ENCODE assay signal across 7 cellular contexts in the genomic region with DNA sequence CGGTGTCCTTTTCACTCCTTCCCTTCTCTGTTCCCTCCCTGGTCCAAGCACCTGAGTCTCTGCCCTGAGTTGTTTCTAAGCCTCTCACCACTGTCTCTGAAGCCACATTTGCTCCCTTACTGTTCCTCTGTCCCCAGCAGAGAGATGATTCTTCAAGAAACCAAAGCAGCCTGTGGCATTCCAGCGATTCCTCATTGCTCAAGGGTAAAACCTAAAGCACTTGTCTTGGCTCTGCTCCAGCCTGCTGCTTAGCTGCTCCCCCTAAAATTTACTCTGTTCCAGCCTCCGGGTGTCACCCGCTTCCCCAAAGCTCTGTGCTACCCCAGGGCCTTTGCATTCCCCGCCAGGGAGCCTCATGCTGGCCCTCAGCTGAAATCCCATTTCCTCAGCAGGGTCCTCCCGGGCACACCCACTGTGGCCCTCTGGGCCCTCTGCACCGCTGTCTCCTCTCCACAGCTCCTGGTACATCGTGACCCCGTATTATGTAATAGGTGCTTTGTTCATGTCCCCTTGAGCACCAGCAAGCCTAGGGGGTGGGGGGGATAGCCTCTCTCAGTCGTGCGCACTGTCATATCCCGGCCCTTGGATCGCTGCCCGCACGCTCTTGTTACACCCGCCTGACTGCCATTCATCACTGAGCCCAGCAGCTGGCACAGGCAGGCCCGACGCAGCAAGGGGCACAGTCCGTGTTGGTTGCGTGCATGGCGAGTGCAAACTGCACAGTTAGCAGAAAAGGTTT. TPM values are rescaled to one million over a fixed set of nuclear protein-coding genes. Genes with fewer than 3 reads are reported as not detected.
DNase-seq lines count a peak whose midpoint lies in the region; ATAC-seq and TF ChIP-seq lines count a peak whose summit lies in the region.
"Had no signal": no experiment of that assay in that cellular context is flagged by ENCODE, and none has a peak within 500 bp of the region (broad histone marks: within the 10 kb centered on the region; RNA-seq: fewer than 3 reads in every experiment).

No MANE protein-coding gene starts in this region.

- intact Hi-C loops in activated T-helper 1 cell treated with anti-CD3 and anti-CD28 coated beads, Interleukin-12 subunit alpha, Interleukin-12 subunit beta, Interleukin-2, Interleukin-4 antibody, amounts not matched to agents 30 ng/mL and 10 ng/mL and 1 ng/mL, durations not matched to agents 14 hours and 24 hours and 36 hours (cut with micrococcal nuclease), result no loop called here

- peak; percentile 57 for ATAC-seq in foreskin keratinocyte

- no peak overlapping the region for H3K4me3 Mint-ChIP-seq in activated T-helper 1 cell treated with anti-CD3 and anti-CD28 coated beads, Interleukin-12 subunit alpha, Interleukin-12 subunit beta, Interleukin-2, Interleukin-4 antibody, amounts not matched to agents 30 ng/mL and 10 ng/mL and 1 ng/mL, durations not matched to agents 14 hours and 24 hours and 36 hours

- H3K36me3 Mint-ChIP-seq in activated T-helper 1 cell treated with anti-CD3 and anti-CD28 coated beads, Interleukin-12 subunit alpha, Interleukin-12 subunit beta, Interleukin-2, Interleukin-4 antibody, amounts not matched to agents 30 ng/mL and 10 ng/mL and 1 ng/mL, durations not matched to agents 14 hours and 24 hours and 36 hours (ENCODE audit: low read depth), result peaks cover 6% of the 10 kb centered on the region

- H3K27ac Mint-ChIP-seq in activated T-helper 1 cell treated with anti-CD3 and anti-CD28 coated beads, Interleukin-12 subunit alpha, Interleukin-12 subunit beta, Interleukin-2, Interleukin-4 antibody, amounts not matched to agents 30 ng/mL and 10 ng/mL and 1 ng/mL, durations not matched to agents 14 hours and 24 hours and 36 hours, result no peak overlapping the region

- H3K27ac ChIP-seq in foreskin keratinocyte, result no peak overlapping the region

- H3K4me1 Mint-ChIP-seq in activated T-helper 1 cell treated with anti-CD3 and anti-CD28 coated beads, Interleukin-12 subunit alpha, Interleukin-12 subunit beta, Interleukin-2, Interleukin-4 antibody, amounts not matched to agents 30 ng/mL and 10 ng/mL and 1 ng/mL, durations not matched to agents 14 hours and 24 hours and 36 hours (ENCODE audit: low read depth), result peaks cover 5% of the 10 kb centered on the region

- no peak for TF ChIP-seq CTCF in foreskin keratinocyte (conservative IDR thresholded peaks at IDR 0.05)

- H3K4me1 ChIP-seq in foreskin keratinocyte, result peaks cover 27% of the 10 kb centered on the region

- no peaks in the 10 kb centered on the region for H3K9me3 Mint-ChIP-seq in activated T-helper 1 cell treated with anti-CD3 and anti-CD28 coated beads, Interleukin-12 subunit alpha, Interleukin-12 subunit beta, Interleukin-2, Interleukin-4 antibody, amounts not matched to agents 30 ng/mL and 10 ng/mL and 1 ng/mL, durations not matched to agents 14 hours and 24 hours and 36 hours

- H3K27me3 Mint-ChIP-seq in activated T-helper 1 cell treated with anti-CD3 and anti-CD28 coated beads, Interleukin-12 subunit alpha, Interleukin-12 subunit beta, Interleukin-2, Interleukin-4 antibody, amounts not matched to agents 30 ng/mL and 10 ng/mL and 1 ng/mL, durations not matched to agents 14 hours and 24 hours and 36 hours (ENCODE audit: insufficient read depth), result no peaks in the 10 kb centered on the region

- peak; percentile 91 for DNase-seq in NCI-H2171 treated with DMSO at 0.1 percent for 48 hours (lab: John Stamatoyannopoulos, UW)
- no peak for DNase-seq in foreskin keratinocyte
- DNase-seq in superior temporal gyrus (ENCODE audit: extremely low spot score), result peak; percentile 94
- DNase-seq in activated T-helper 1 cell treated with anti-CD3 and anti-CD28 coated beads, Interleukin-12 subunit alpha, Interleukin-12 subunit beta, Interleukin-2, Interleukin-4 antibody, amounts not matched to agents 30 ng/mL and 10 ng/mL and 1 ng/mL, durations not matched to agents 14 hours and 24 hours and 36 hours (ENCODE audit: low spot score), result no peak
- no peak for DNase-seq in KG1 (lab: John Stamatoyannopoulos, UW)
- no peak for DNase-seq in NCI-H146 treated with DMSO at 0.1 percent for 48 hours (lab: John Stamatoyannopoulos, UW; ENCODE audit: unreplicated experiment)
- DNase-seq: effector CD8-positive, alpha-beta T cell had no signal

- H3K27me3 ChIP-seq in foreskin keratinocyte, result no peaks in the 10 kb centered on the region

RNA-seq across cellular contexts. Expression of a gene that starts 15.8 kb away (rescaled TPM):
- total RNA-seq in foreskin keratinocyte, result 137 and 146 TPM in 2 replicates
- 287 and 299 TPM in 2 replicates for polyA plus RNA-seq in foreskin keratinocyte
- total RNA-seq in activated T-helper 1 cell treated with anti-CD3 and anti-CD28 coated beads, Interleukin-12 subunit alpha, Interleukin-12 subunit beta, Interleukin-2, Interleukin-4 antibody, amounts not matched to agents 30 ng/mL and 10 ng/mL and 1 ng/mL, durations not matched to agents 14 hours and 24 hours and 36 hours, result 110 and 120 TPM in 2 replicates

RNA-seq across cellular contexts. Expression of a gene that starts 26.7 kb away (rescaled TPM):
- 253 and 266 TPM in 2 replicates for total RNA-seq in foreskin keratinocyte
- polyA plus RNA-seq in foreskin keratinocyte, result 401 and 458 TPM in 2 replicates
- total RNA-seq in activated T-helper 1 cell treated with anti-CD3 and anti-CD28 coated beads, Interleukin-12 subunit alpha, Interleukin-12 subunit beta, Interleukin-2, Interleukin-4 antibody, amounts not matched to agents 30 ng/mL and 10 ng/mL and 1 ng/mL, durations not matched to agents 14 hours and 24 hours and 36 hours, result 131 and 133 TPM in 2 replicates

RNA-seq across cellular contexts. Expression of a gene that starts 26.9 kb away (rescaled TPM):
- total RNA-seq in foreskin keratinocyte, result 184 and 196 TPM in 2 replicates
- polyA plus RNA-seq in foreskin keratinocyte, result 158 and 184 TPM in 2 replicates
- 104 and 120 TPM in 2 replicates for total RNA-seq in activated T-helper 1 cell treated with anti-CD3 and anti-CD28 coated beads, Interleukin-12 subunit alpha, Interleukin-12 subunit beta, Interleukin-2, Interleukin-4 antibody, amounts not matched to agents 30 ng/mL and 10 ng/mL and 1 ng/mL, durations not matched to agents 14 hours and 24 hours and 36 hours

RNA-seq across cellular contexts. Expression of a gene that starts 37.7 kb away (rescaled TPM):
- total RNA-seq in foreskin keratinocyte, result not detected in 2 replicates
- not detected in 2 replicates for polyA plus RNA-seq in foreskin keratinocyte
- 0.13 TPM in 1 of 2 replicates, not detected in the other for total RNA-seq in activated T-helper 1 cell treated with anti-CD3 and anti-CD28 coated beads, Interleukin-12 subunit alpha, Interleukin-12 subunit beta, Interleukin-2, Interleukin-4 antibody, amounts not matched to agents 30 ng/mL and 10 ng/mL and 1 ng/mL, durations not matched to agents 14 hours and 24 hours and 36 hours

RNA-seq across cellular contexts. Expression of a gene that starts 49.2 kb away (rescaled TPM):
- total RNA-seq in foreskin keratinocyte, result 228 and 256 TPM in 2 replicates
- 250 and 306 TPM in 2 replicates for polyA plus RNA-seq in foreskin keratinocyte
- 42.9 and 43.7 TPM in 2 replicates for total RNA-seq in activated T-helper 1 cell treated with anti-CD3 and anti-CD28 coated beads, Interleukin-12 subunit alpha, Interleukin-12 subunit beta, Interleukin-2, Interleukin-4 antibody, amounts not matched to agents 30 ng/mL and 10 ng/mL and 1 ng/mL, durations not matched to agents 14 hours and 24 hours and 36 hours

Comparison
In these comparisons a context has a peak if more than half of its experiments do, and no peak if none do; other contexts are left out.
1. DNase-seq: peak in NCI-H2171 treated with DMSO at 0.1 percent for 48 hours (single experiment) and superior temporal gyrus (single experiment); none in foreskin keratinocyte (0 of 2), activated T-helper 1 cell treated with anti-CD3 and anti-CD28 coated beads, Interleukin-12 subunit alpha, Interleukin-12 subunit beta, Interleukin-2, Interleukin-4 antibody, amounts not matched to agents 30 ng/mL and 10 ng/mL and 1 ng/mL, durations not matched to agents 14 hours and 24 hours and 36 hours (single experiment), KG1 (single experiment) and NCI-H146 treated with DMSO at 0.1 percent for 48 hours (single experiment).